Comparison of ENCODE assay signal across 17 cellular contexts in the genomic region with DNA sequence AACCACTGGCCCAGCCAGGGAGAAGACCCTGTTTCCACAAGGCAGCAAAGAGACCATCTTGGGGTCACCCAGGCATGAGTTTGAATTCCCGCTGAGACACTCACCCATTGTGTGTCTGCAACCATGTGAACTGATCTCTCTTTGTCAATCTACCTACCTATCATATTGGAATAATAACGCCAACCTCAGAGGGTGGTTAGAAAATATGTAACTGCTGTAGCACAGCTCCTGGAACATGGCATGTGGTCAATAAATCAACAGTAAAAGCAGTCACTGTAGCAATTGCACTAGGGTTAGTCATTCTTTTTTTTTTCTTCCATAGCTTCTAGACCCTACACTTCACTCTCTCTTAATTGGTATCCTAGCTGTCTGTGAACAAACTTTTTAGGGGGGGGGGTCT.
"Had no signal": no experiment of that assay in that cellular context is flagged by ENCODE, and none has a peak within 500 bp of the region (broad histone marks: within the 10 kb centered on the region; RNA-seq: fewer than 3 reads in every experiment).

No MANE protein-coding gene starts in this region.

- H3K27ac ChIP-seq: coronary artery, lower lobe of right lung had no signal

- H3K36me3 ChIP-seq: lower lobe of right lung had no signal

- H3K9me3 ChIP-seq: lower lobe of right lung had no signal

- DNase-seq: activated B cell treated with CpG ODN at 0.5 μM for 24 hours; activated CD4-positive, alpha-beta memory T cell treated with anti-CD3 and anti-CD28 coated beads, Interleukin-2, amount 10 ng/mL, durations not matched to agents 7 days and 5 days; activated CD4-positive, alpha-beta T cell treated with anti-CD3 and anti-CD28 coated beads for 48 hours; activated CD8-positive, alpha-beta memory T cell treated with anti-CD3 and anti-CD28 coated beads, Interleukin-2, amount 10 ng/mL, durations not matched to agents 7 days and 5 days; amygdala; caudate nucleus; foreskin melanocyte; glutamatergic neuron; hippocampal formation; lower lobe of right lung; occipital lobe; stimulated activated CD4-positive, alpha-beta T cell treated with anti-CD3 and anti-CD28 coated beads, Interleukin-12 subunit alpha, Interleukin-12 subunit beta, amount 100 ng/mL, for 4 hours; stimulated activated CD4-positive, alpha-beta T cell treated with anti-CD3 and anti-CD28 coated beads, Interleukin-1b, Interleukin-23, amount 100 ng/mL, for 48 hours; stimulated activated CD8-positive, alpha-beta memory T cell treated with anti-CD3 and anti-CD28 coated beads, Interleukin-4, amount 100 ng/mL, for 48 hours; stimulated activated naive CD4-positive, alpha-beta T cell; T-helper 9 cell had no signal

- H3K4me1 ChIP-seq: lower lobe of right lung had no signal

- H3K4me3 ChIP-seq: coronary artery, lower lobe of right lung had no signal
